2 cellular contexts compared by ENCODE assay signal in the genomic region with DNA sequence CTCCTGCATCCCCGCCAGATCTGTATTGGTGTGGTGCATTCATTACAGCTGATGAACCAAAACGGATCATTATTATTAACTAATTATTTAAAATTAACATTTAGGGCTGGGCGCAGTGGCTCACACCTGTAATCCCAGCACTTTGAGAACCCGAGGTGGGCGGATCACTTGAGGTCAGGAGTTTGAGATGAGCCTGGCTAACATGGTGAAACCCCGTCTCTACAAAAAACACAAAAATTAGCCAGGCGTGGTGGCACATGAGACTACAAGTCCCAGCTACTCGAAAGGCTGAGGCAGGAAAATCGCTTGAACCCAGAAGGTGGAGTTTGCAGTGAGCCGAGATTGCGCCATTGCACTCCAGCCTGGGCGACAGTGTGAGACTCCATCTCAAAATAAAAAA. TPM values are rescaled to one million over a fixed set of nuclear protein-coding genes. Genes with fewer than 3 reads are reported as not detected.
"Had no signal": no experiment of that assay in that cellular context is flagged by ENCODE, and none has a peak within 500 bp of the region (broad histone marks: within the 10 kb centered on the region; RNA-seq: fewer than 3 reads in every experiment).

No MANE protein-coding gene starts in this region.

RNA-seq across cellular contexts. Expression of gene RIPK4, which starts 18.4 kb away (rescaled TPM):
- total RNA-seq: activated CD4-positive, alpha-beta T cell treated with anti-CD3 and anti-CD28 coated beads, Interleukin-2, amount 10 ng/mL, durations not matched to agents 24 days and 14 days; activated T-helper 1 cell treated with anti-CD3 and anti-CD28 coated beads, Interleukin-12 subunit alpha, Interleukin-12 subunit beta, Interleukin-2, Interleukin-4 antibody, amounts not matched to agents 30 ng/mL and 10 ng/mL and 1 ng/mL, durations not matched to agents 14 hours and 24 hours and 36 hours had no signal
